25 cellular contexts compared by ENCODE assay signal in the genomic region with DNA sequence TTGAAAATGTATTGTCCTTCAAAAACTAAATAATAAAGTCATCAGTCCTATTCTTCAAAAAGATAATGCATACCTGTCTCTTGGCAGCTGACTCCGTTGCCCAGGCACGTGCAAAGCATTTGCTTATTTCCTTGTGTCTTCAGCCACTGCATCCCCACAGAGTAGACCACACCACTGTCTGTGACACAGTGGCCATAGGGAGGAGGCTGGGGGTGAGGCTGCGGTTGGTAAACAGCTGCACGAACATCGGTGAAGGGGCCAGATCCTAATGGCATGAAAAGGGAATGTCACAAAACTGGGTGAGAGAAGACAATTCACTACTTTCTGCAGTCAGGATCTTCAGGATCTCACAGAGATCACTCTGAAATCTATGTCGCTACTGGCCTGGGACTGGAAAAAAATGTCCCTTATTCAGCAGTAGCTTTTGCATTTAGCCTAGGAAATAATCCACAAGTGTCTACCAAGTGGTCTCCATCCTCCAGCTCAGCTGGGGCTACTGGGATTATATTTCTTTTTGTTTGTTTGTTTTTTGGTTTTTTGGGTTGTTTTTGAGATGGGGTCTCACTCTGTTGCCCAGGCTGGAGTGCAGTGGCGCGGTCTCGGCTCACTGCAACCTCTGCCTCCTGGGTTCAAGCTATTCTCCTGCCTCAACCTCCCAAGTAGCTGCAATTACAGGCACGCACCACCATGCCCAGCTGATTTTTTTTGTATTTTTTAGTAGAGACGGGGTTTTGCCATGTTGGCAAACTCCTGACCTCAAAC. TPM values are rescaled to one million over a fixed set of nuclear protein-coding genes. Genes with fewer than 3 reads are reported as not detected.
DNase-seq lines count a peak whose midpoint lies in the region; ATAC-seq and TF ChIP-seq lines count a peak whose summit lies in the region.
"Had no signal": no experiment of that assay in that cellular context is flagged by ENCODE, and none has a peak within 500 bp of the region (broad histone marks: within the 10 kb centered on the region; RNA-seq: fewer than 3 reads in every experiment).

No MANE protein-coding gene starts in this region.

- H3K27ac Mint-ChIP-seq in WTC11 (no peak overlapping the region), osteocyte (ENCODE audit: unreplicated experiment) (peak overlapping the region; percentile 94)
- no peak overlapping the region for H3K27ac Mint-ChIP-seq in activated naive CD8-positive, alpha-beta T cell treated with anti-CD3 and anti-CD28 coated beads, Interleukin-2, amount 50 U/mL, for 24 hours
- H3K27ac Mint-ChIP-seq: activated CD4-positive, alpha-beta T cell treated with anti-CD3 and anti-CD28 coated beads, Interleukin-2, amount 10 ng/mL, durations not matched to agents 24 days and 14 days; CD4-positive, CD25-positive, alpha-beta regulatory T cell had no signal

- no peak for TF ChIP-seq CTCF in WTC11 (IDR thresholded peaks at IDR 0.05)
- TF ChIP-seq CTCF in osteocyte (IDR thresholded peaks at IDR 0.05): no peak
- no peak for TF ChIP-seq CTCF in suprapubic skin (IDR thresholded peaks at IDR 0.05)

- POLR2A ChIA-PET in WTC11 (lab: Charles Lee): interaction anchor here (0.7 kb wide), 1 partner anchor 681 kb away, joined by 5 read pairs; no protein-coding TSS in a partner anchor

- 80% methylated on average over 11 of the region's 11 CpGs for WGBS in suprapubic skin

- H3K27ac ChIP-seq in suprapubic skin: no peak overlapping the region
- H3K27ac ChIP-seq: gastrocnemius medialis, spleen had no signal

- no peak overlapping the region for H3K4me3 Mint-ChIP-seq in WTC11
- H3K4me3 Mint-ChIP-seq in osteocyte (ENCODE audit: unreplicated experiment): peak overlapping the region; percentile 65
- no peak overlapping the region for H3K4me3 Mint-ChIP-seq in activated naive CD8-positive, alpha-beta T cell treated with anti-CD3 and anti-CD28 coated beads, Interleukin-2, amount 50 U/mL, for 24 hours
- H3K4me3 Mint-ChIP-seq: activated CD4-positive, alpha-beta T cell treated with anti-CD3 and anti-CD28 coated beads, Interleukin-2, amount 10 ng/mL, durations not matched to agents 24 days and 14 days; CD4-positive, CD25-positive, alpha-beta regulatory T cell had no signal

- H3K9me3 ChIP-seq in suprapubic skin: no peaks in the 10 kb centered on the region
- H3K9me3 ChIP-seq: gastrocnemius medialis, spleen, thoracic aorta had no signal

- H3K27me3 Mint-ChIP-seq in WTC11 (ENCODE audit: low read depth): no peaks in the 10 kb centered on the region
- H3K27me3 Mint-ChIP-seq in osteocyte (ENCODE audit: unreplicated experiment): no peaks in the 10 kb centered on the region
- H3K27me3 Mint-ChIP-seq in activated naive CD8-positive, alpha-beta T cell treated with anti-CD3 and anti-CD28 coated beads, Interleukin-2, amount 50 U/mL, for 24 hours: peaks cover 50% of the 10 kb centered on the region

- H3K36me3 Mint-ChIP-seq in WTC11 (peaks cover 71% of the 10 kb centered on the region), osteocyte (ENCODE audit: unreplicated experiment) (peaks cover 88% of the 10 kb centered on the region)
- H3K36me3 Mint-ChIP-seq in activated naive CD8-positive, alpha-beta T cell treated with anti-CD3 and anti-CD28 coated beads, Interleukin-2, amount 50 U/mL, for 24 hours (ENCODE audit: low read depth): no peaks in the 10 kb centered on the region
- H3K36me3 Mint-ChIP-seq: CD4-positive, CD25-positive, alpha-beta regulatory T cell had no signal

- DNase-seq in COR-L47 (lab: John Stamatoyannopoulos, UW) (peak; percentile 86), WTC11 (ENCODE audit: low spot score) (no peak), fibroblast of peridontal ligament (ENCODE audit: extremely low read depth) (peak; percentile 52), osteocyte (ENCODE audit: extremely low spot score, unreplicated experiment) (no peak), GOT3 (lab: John Stamatoyannopoulos, UW) (no peak), suprapubic skin (ENCODE audit: low spot score in 2 of 2) (no peak)
- no peak for DNase-seq in activated naive CD8-positive, alpha-beta T cell treated with anti-CD3 and anti-CD28 coated beads, Interleukin-2, amount 50 U/mL, for 24 hours
- DNase-seq: ACHN; activated CD4-positive, alpha-beta T cell treated with anti-CD3 and anti-CD28 coated beads, Interleukin-2, amount 10 ng/mL, durations not matched to agents 24 days and 14 days; activated CD8-positive, alpha-beta memory T cell treated with anti-CD3 and anti-CD28 coated beads, Interleukin-2, amount 50 U/mL, for 4 hours; activated effector memory CD4-positive, alpha-beta T cell treated with anti-CD3 and anti-CD28 coated beads, Interleukin-2, amount 50 U/mL, for 16 hours; amygdala; CD4-positive, CD25-positive, alpha-beta regulatory T cell; cerebellar nuclear complex; DND-41; gastrocnemius medialis; H7; NCI-H2029; NCI-H446 treated with DMSO at 0.1 percent for 48 hours; NK-92 treated with Interleukin-12 subunit alpha and Interleukin-12 subunit beta, amount 100 ng/mL, for 24 hours; RPMI8226; spleen had no signal

- peaks cover 6% of the 10 kb centered on the region for H3K36me3 ChIP-seq in suprapubic skin
- H3K36me3 ChIP-seq: gastrocnemius medialis, spleen had no signal

- CTCF ChIA-PET in WTC11 (lab: Charles Lee): interaction anchor here (1.3 kb wide), 1 partner anchor 29 kb away, joined by 3 read pairs; no protein-coding TSS in a partner anchor

- H3K4me1 Mint-ChIP-seq in WTC11: no peaks in the 10 kb centered on the region
- peaks cover 95% of the 10 kb centered on the region for H3K4me1 Mint-ChIP-seq in osteocyte (ENCODE audit: unreplicated experiment)
- H3K4me1 Mint-ChIP-seq in activated naive CD8-positive, alpha-beta T cell treated with anti-CD3 and anti-CD28 coated beads, Interleukin-2, amount 50 U/mL, for 24 hours: no peaks in the 10 kb centered on the region
- H3K4me1 Mint-ChIP-seq: activated CD4-positive, alpha-beta T cell treated with anti-CD3 and anti-CD28 coated beads, Interleukin-2, amount 10 ng/mL, durations not matched to agents 24 days and 14 days; CD4-positive, CD25-positive, alpha-beta regulatory T cell; IgD-negative memory B cell had no signal

- no peaks in the 10 kb centered on the region for H3K4me1 ChIP-seq in suprapubic skin
- H3K4me1 ChIP-seq: gastrocnemius medialis, spleen had no signal

- no peak for TF ChIP-seq EP300 in suprapubic skin (IDR thresholded peaks at IDR 0.05)

- H3K4me3 ChIP-seq in suprapubic skin: no peak overlapping the region
- H3K4me3 ChIP-seq: gastrocnemius medialis, spleen, thoracic aorta had no signal

- H3K27me3 ChIP-seq in suprapubic skin: no peaks in the 10 kb centered on the region
- H3K27me3 ChIP-seq: gastrocnemius medialis had no signal

- TF ChIP-seq POLR2A in suprapubic skin (IDR thresholded peaks at IDR 0.05): no peak

- no peaks in the 10 kb centered on the region for H3K9me3 Mint-ChIP-seq in WTC11
- H3K9me3 Mint-ChIP-seq in osteocyte (ENCODE audit: unreplicated experiment): no peaks in the 10 kb centered on the region
- H3K9me3 Mint-ChIP-seq in activated naive CD8-positive, alpha-beta T cell treated with anti-CD3 and anti-CD28 coated beads, Interleukin-2, amount 50 U/mL, for 24 hours: no peaks in the 10 kb centered on the region
- H3K9me3 Mint-ChIP-seq: activated CD4-positive, alpha-beta T cell treated with anti-CD3 and anti-CD28 coated beads, Interleukin-2, amount 10 ng/mL, durations not matched to agents 24 days and 14 days had no signal

- no peak for ATAC-seq in WTC11
- ATAC-seq in GM19467 (IDR thresholded peaks at IDR 0.05; ENCODE audit: unreplicated experiment): no peak
- ATAC-seq in activated naive CD8-positive, alpha-beta T cell treated with anti-CD3 and anti-CD28 coated beads, Interleukin-2, amount 50 U/mL, for 24 hours: no peak
- ATAC-seq: gastrocnemius medialis had no signal

TF ChIP-seq in WTC11, 78 proteins besides CTCF, POLR2A, EP300 and RAD21 (continues in another document):
- TF ChIP-seq, protein P1, sequence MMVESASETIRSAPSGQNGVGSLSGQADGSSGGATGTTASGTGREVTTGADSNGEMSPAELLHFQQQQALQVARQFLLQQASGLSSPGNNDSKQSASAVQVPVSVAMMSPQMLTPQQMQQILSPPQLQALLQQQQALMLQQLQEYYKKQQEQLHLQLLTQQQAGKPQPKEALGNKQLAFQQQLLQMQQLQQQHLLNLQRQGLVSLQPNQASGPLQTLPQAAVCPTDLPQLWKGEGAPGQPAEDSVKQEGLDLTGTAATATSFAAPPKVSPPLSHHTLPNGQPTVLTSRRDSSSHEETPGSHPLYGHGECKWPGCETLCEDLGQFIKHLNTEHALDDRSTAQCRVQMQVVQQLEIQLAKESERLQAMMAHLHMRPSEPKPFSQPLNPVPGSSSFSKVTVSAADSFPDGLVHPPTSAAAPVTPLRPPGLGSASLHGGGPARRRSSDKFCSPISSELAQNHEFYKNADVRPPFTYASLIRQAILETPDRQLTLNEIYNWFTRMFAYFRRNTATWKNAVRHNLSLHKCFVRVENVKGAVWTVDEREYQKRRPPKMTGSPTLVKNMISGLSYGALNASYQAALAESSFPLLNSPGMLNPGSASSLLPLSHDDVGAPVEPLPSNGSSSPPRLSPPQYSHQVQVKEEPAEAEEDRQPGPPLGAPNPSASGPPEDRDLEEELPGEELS (CRISPR knock-in tag; IDR thresholded peaks at IDR 0.05): no peak
- TF ChIP-seq ZNF416 (CRISPR knock-in tag; IDR thresholded peaks at IDR 0.05): no peak

RNA-seq across cellular contexts. Expression of gene FN1, which starts 10.7 kb away (rescaled TPM):
- total RNA-seq in WTC11 (2021): 102 to 115 TPM (median 111 TPM) in 3 replicates
- 16,854 and 18,487 TPM in 2 replicates for total RNA-seq in osteocyte
- 10 to 100 TPM; 45.8 to 78.1 (median 52.7) TPM for total RNA-seq in suprapubic skin

Comparison
In these comparisons a context has a peak if more than half of its experiments do, and no peak if none do; other contexts are left out.
1. DNase-seq: peak in COR-L47 (single experiment) and fibroblast of peridontal ligament (single experiment); none in WTC11 (single experiment), osteocyte (single experiment), GOT3 (single experiment), activated naive CD8-positive, alpha-beta T cell treated with anti-CD3 and anti-CD28 coated beads, Interleukin-2, amount 50 U/mL, for 24 hours (single experiment) and suprapubic skin (0 of 2).
2. RNA of gene FN1, which starts 10.7 kb away (total RNA-seq): 16,854 to 18,487 TPM in osteocyte; 102 to 115 TPM in WTC11 and 45.8 to 78.1 TPM in suprapubic skin; every median in the first group is over 100 times any median in the second.